In genomic region chr5:35924950-35925722, GRCh38 we compare ENCODE assay signal across 9 cellular contexts. TPM values are rescaled to one million over a fixed set of nuclear protein-coding genes. Genes with fewer than 3 reads are reported as not detected.
DNase-seq lines count a peak whose midpoint lies in the region; ATAC-seq, FAIRE-seq and TF ChIP-seq lines count a peak whose summit lies in the region.
"Had no signal": no experiment of that assay in that cellular context is flagged by ENCODE, and none has a peak within 500 bp of the region (broad histone marks: within the 10 kb centered on the region; RNA-seq: fewer than 3 reads in every experiment).

No MANE protein-coding gene starts in this region.

- TF ChIP-seq POLR2A in NB4 (IDR thresholded peaks at IDR 0.05; ENCODE audit: extremely low read depth, insufficient read length) (no peak), breast epithelium (IDR thresholded peaks at IDR 0.05) (no peak)

- peak; percentile 70 for ATAC-seq in GM21619 (IDR thresholded peaks at IDR 0.05; ENCODE audit: unreplicated experiment)
- peak; percentile 74 for ATAC-seq in activated B cell treated with CpG ODN at 0.5 μM for 24 hours (ENCODE audit: low read depth)
- no peak for ATAC-seq in HG03342 (IDR thresholded peaks at IDR 0.05; ENCODE audit: unreplicated experiment)

- H3K9me3 ChIP-seq in breast epithelium (no peaks in the 10 kb centered on the region), kidney (ENCODE audit: control insufficient read depth in 1 of 2, low read length in 2 of 2) (no peaks in the 10 kb centered on the region)

- peak; percentile 54 for TF ChIP-seq CTCF in NB4 (IDR thresholded peaks at IDR 0.05; ENCODE audit: low read depth, low read length)
- no peak for TF ChIP-seq CTCF in activated B cell treated with CpG ODN at 0.5 μM for 24 hours (IDR thresholded peaks at IDR 0.05)
- TF ChIP-seq CTCF in breast epithelium (IDR thresholded peaks at IDR 0.05) = peak in 2 of 3 donors; percentile 36 to 47
- peak; percentile 73 for TF ChIP-seq CTCF in kidney (IDR thresholded peaks at IDR 0.05; ENCODE audit: borderline replicate concordance, extremely low read depth, insufficient read depth)

- H3K4me3 ChIP-seq in NB4 (ENCODE audit: low read depth, low read length) (no peak overlapping the region), breast epithelium (peak overlapping the region in 1 of 3 donors; percentile 3), kidney (ENCODE audit: low read length in 2 of 2) (no peak overlapping the region)

- H3K9me3 Mint-ChIP-seq in activated B cell treated with CpG ODN at 0.5 μM for 24 hours = no peaks in the 10 kb centered on the region

- POLR2A ChIA-PET in activated B cell treated with CpG ODN at 0.5 μM for 24 hours (lab: Charles Lee) = no interaction called here

- intact Hi-C loops in activated B cell treated with CpG ODN at 0.5 μM for 24 hours (cut with micrococcal nuclease) = loop anchor here (5.0 kb wide), 1 partner anchor 1438 kb away; no protein-coding TSS in a partner anchor
- intact Hi-C loops in breast epithelium (cut with DNase I; ENCODE audit: low total_unique reads) = loop anchor here (5.0 to 10.0 kb wide), 2 partner anchors 150 to 1018 kb away; no protein-coding TSS in a partner anchor
- intact Hi-C loops in kidney (cut with DNase I) = loop anchor here (10.0 kb wide), 1 partner anchor 150 kb away; no protein-coding TSS in a partner anchor

- CTCF ChIA-PET in activated B cell treated with CpG ODN at 0.5 μM for 24 hours (lab: Charles Lee) = interaction anchor here (1.0 to 3.0 kb wide), 10 partner anchors 18 to 836 kb away, joined by 3 to 30 read pairs (median 6); partner anchors contain the start of gene SPEF2

- no peak for FAIRE-seq in kidney (lab: Jason Lieb, UNC)
- FAIRE-seq: endometrium had no signal

- peaks cover 7% of the 10 kb centered on the region for H3K4me1 Mint-ChIP-seq in activated B cell treated with CpG ODN at 0.5 μM for 24 hours

- H3K9ac ChIP-seq in kidney (ENCODE audit: low read length in 2 of 2) = no peak overlapping the region

- peaks cover 21% of the 10 kb centered on the region for H3K27me3 Mint-ChIP-seq in activated B cell treated with CpG ODN at 0.5 μM for 24 hours

- DNase-seq in DMS153 (lab: John Stamatoyannopoulos, UW) = peak; percentile 14
- DNase-seq in NB4 (ENCODE audit: low read depth) = peak; percentile 64
- DNase-seq in activated B cell treated with CpG ODN at 0.5 μM for 24 hours = peak; percentile 25
- DNase-seq in breast epithelium (ENCODE audit: low spot score in 2 of 2) = peak; percentile 25 to 61
- peak; percentile 82 for DNase-seq in kidney
- DNase-seq in stimulated activated CD4-positive, alpha-beta T cell treated with anti-CD3 and anti-CD28 coated beads, Interleukin-2, amount 100 ng/mL, for 4 hours (ENCODE audit: low read depth) = peak; percentile 86

- H3K4me1 ChIP-seq in breast epithelium (no peaks in the 10 kb centered on the region), kidney (ENCODE audit: control insufficient read depth in 1 of 2, insufficient read depth in 1 of 2, low read depth in 1 of 2, low read length in 2 of 2) (peaks cover 0 to 4% of the 10 kb centered on the region in 2 donors)

- H3K27me3 ChIP-seq in breast epithelium = peaks cover 0 to 44% of the 10 kb centered on the region in 2 donors

- no peak overlapping the region for H3K27ac Mint-ChIP-seq in activated B cell treated with CpG ODN at 0.5 μM for 24 hours

- no peaks in the 10 kb centered on the region for H3K36me3 ChIP-seq in breast epithelium
- H3K36me3 ChIP-seq in kidney (ENCODE audit: control insufficient read depth in 1 of 2, insufficient read depth in 2 of 2, low read length in 2 of 2) = no peaks in the 10 kb centered on the region

- H3K27ac ChIP-seq in breast epithelium (no peak overlapping the region), kidney (ENCODE audit: low read depth in 2 of 2, low read length in 2 of 2) (no peak overlapping the region)

- H3K36me3 Mint-ChIP-seq in activated B cell treated with CpG ODN at 0.5 μM for 24 hours (ENCODE audit: low read depth) = no peaks in the 10 kb centered on the region

- no peak overlapping the region for H3K4me3 Mint-ChIP-seq in activated B cell treated with CpG ODN at 0.5 μM for 24 hours

RNA-seq across cellular contexts. Expression of gene CAPSL, which starts 13.3 kb away (rescaled TPM):
- not detected in 2 replicates for total RNA-seq in activated B cell treated with CpG ODN at 0.5 μM for 24 hours
- not detected for total RNA-seq in breast epithelium
- total RNA-seq in kidney = 1.9 TPM
- 4.3 TPM for polyA plus RNA-seq in kidney (ENCODE audit: insufficient read depth, low read depth, low replicate concordance)

Comparison
In these comparisons a context has a peak if more than half of its experiments do, and no peak if none do; other contexts are left out.
1. DNase-seq: peak in every context shown above with its lines; median percentile 86 in stimulated activated CD4-positive, alpha-beta T cell treated with anti-CD3 and anti-CD28 coated beads, Interleukin-2, amount 100 ng/mL, for 4 hours; 82 in kidney; 64 in NB4; 43 in breast epithelium; 25 in activated B cell treated with CpG ODN at 0.5 μM for 24 hours; 14 in DMS153.